22 cellular contexts compared by ENCODE assay signal in the genomic region with DNA sequence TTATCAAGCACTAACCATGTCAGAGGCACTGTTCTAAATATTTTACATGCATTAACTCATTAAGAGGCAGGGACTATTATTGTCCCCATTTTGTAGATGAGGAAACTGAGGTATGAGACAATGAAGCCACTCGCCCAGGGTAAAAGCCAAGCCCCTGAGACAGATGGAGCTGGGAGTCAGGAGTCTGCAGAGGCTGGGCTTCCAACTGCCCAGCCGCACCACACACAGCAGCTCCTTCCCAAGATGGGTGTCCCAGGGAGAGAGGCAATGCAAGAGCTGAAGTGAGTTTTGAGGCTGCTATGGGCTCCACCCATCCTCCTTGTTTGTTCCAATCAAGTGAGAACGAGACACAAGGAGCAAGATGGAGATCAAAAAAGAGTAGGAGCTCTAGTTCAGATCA.
A peak's percentile ranks its signal among the peaks of the same experiment; 100 is the strongest.
DNase-seq lines count a peak whose midpoint lies in the region; ATAC-seq, FAIRE-seq and TF ChIP-seq lines count a peak whose summit lies in the region.
"Had no signal": no experiment of that assay in that cellular context is flagged by ENCODE, and none has a peak within 500 bp of the region (broad histone marks: within the 10 kb centered on the region; RNA-seq: fewer than 3 reads in every experiment).

No MANE protein-coding gene starts in this region.

- H3K36me3 ChIP-seq in astrocyte (ENCODE audit: insufficient read depth, low read length) = no peaks in the 10 kb centered on the region
- H3K36me3 ChIP-seq in fibroblast of lung (ENCODE audit: control insufficient read depth, insufficient read depth, low read length) = no peaks in the 10 kb centered on the region
- H3K36me3 ChIP-seq in skeletal muscle satellite cell (ENCODE audit: insufficient read depth, low read length) = no peaks in the 10 kb centered on the region
- H3K36me3 ChIP-seq: lower lobe of right lung, right atrium auricular region had no signal

- H3K4me3 ChIP-seq in astrocyte (ENCODE audit: insufficient read depth, low read depth, low read length) (no peak overlapping the region), fibroblast of lung (replicated peaks in 1 of 4; ENCODE audit: control extremely low read depth in 1 of 4, insufficient read depth in 1 of 4, low read depth in 3 of 4, low read length in 4 of 4) (no peak overlapping the region), skeletal muscle satellite cell (ENCODE audit: low read length) (no peak overlapping the region)
- H3K4me3 ChIP-seq: lower lobe of right lung, right atrium auricular region had no signal

- POLR2A ChIA-PET in GM10248 (lab: Yijun Ruan, JAX) = no interaction called here

- no peaks in the 10 kb centered on the region for H3K9me3 Mint-ChIP-seq in astrocyte (ENCODE audit: unreplicated experiment)
- no peaks in the 10 kb centered on the region for H3K9me3 Mint-ChIP-seq in stimulated activated effector memory CD8-positive, alpha-beta T cell treated with anti-CD3 and anti-CD28 coated beads, Interleukin-12 subunit alpha, Interleukin-12 subunit beta, amount 100 ng/mL, for 72 hours
- H3K9me3 Mint-ChIP-seq: activated CD4-positive, alpha-beta T cell treated with anti-CD3 and anti-CD28 coated beads, Interleukin-2, amount 10 ng/mL, durations not matched to agents 7 days and 5 days; CD4-positive, alpha-beta T cell; H9; T-cell had no signal

- no peak overlapping the region for H2AFZ ChIP-seq in astrocyte (ENCODE audit: low read depth, low read length)
- no peak overlapping the region for H2AFZ ChIP-seq in fibroblast of lung (ENCODE audit: low read length)

- H3K4me1 Mint-ChIP-seq in astrocyte (ENCODE audit: low read depth, unreplicated experiment) = peaks cover 42% of the 10 kb centered on the region
- H3K4me1 Mint-ChIP-seq in stimulated activated effector memory CD8-positive, alpha-beta T cell treated with anti-CD3 and anti-CD28 coated beads, Interleukin-12 subunit alpha, Interleukin-12 subunit beta, amount 100 ng/mL, for 72 hours = no peaks in the 10 kb centered on the region
- H3K4me1 Mint-ChIP-seq: activated CD4-positive, alpha-beta T cell treated with anti-CD3 and anti-CD28 coated beads, Interleukin-2, amount 10 ng/mL, durations not matched to agents 7 days and 5 days; T-cell had no signal

- H3K4me1 ChIP-seq in astrocyte (ENCODE audit: insufficient read depth, low read length) (peaks cover 36% of the 10 kb centered on the region), fibroblast of lung (ENCODE audit: control insufficient read depth, extremely low read depth, insufficient read depth, low read length) (peaks cover 34% of the 10 kb centered on the region), skeletal muscle satellite cell (ENCODE audit: control insufficient read depth, insufficient read depth, low read length) (peaks cover 60% of the 10 kb centered on the region)

- no peaks in the 10 kb centered on the region for H3K79me2 ChIP-seq in astrocyte (ENCODE audit: insufficient read depth, low read length)
- peaks cover 1% of the 10 kb centered on the region for H3K79me2 ChIP-seq in fibroblast of lung (ENCODE audit: control insufficient read depth, insufficient read depth, low read length)

- TF ChIP-seq CTCF in GM10248 (IDR thresholded peaks at IDR 0.05; ENCODE audit: control extremely low read depth, extremely low read depth, low read depth, missing control alignments) = peak; percentile 2
- no peak for TF ChIP-seq CTCF in astrocyte (IDR thresholded peaks at IDR 0.05; ENCODE audit: insufficient read depth, low read depth, low read length)
- TF ChIP-seq CTCF in fibroblast of lung (conservative IDR thresholded peaks at IDR 0.05 in 1 of 2, IDR thresholded peaks at IDR 0.05 in 1 of 2; ENCODE audit: low read depth in 1 of 2, low read length in 2 of 2) = no peak

- no peaks in the 10 kb centered on the region for H3K36me3 Mint-ChIP-seq in astrocyte (ENCODE audit: low read depth, unreplicated experiment)
- H3K36me3 Mint-ChIP-seq in stimulated activated effector memory CD8-positive, alpha-beta T cell treated with anti-CD3 and anti-CD28 coated beads, Interleukin-12 subunit alpha, Interleukin-12 subunit beta, amount 100 ng/mL, for 72 hours = no peaks in the 10 kb centered on the region
- H3K36me3 Mint-ChIP-seq: T-cell had no signal

- DNase-seq in GM10248 (ENCODE audit: extremely low spot score) (no peak), astrocyte (ENCODE audit: low read depth) (no peak), fibroblast of lung (ENCODE audit: low read depth in 2 of 2) (no peak), hepatic stellate cell (ENCODE audit: low spot score) (no peak), COR-L47 (lab: John Stamatoyannopoulos, UW) (no peak), NCI-H2081 treated with DMSO at 0.1 percent for 48 hours (lab: John Stamatoyannopoulos, UW) (no peak)
- DNase-seq in stimulated activated effector memory CD8-positive, alpha-beta T cell treated with anti-CD3 and anti-CD28 coated beads, Interleukin-12 subunit alpha, Interleukin-12 subunit beta, amount 100 ng/mL, for 72 hours (ENCODE audit: low spot score in 2 of 2) = no peak
- DNase-seq: activated CD4-positive, alpha-beta T cell treated with anti-CD3 and anti-CD28 coated beads, Interleukin-2, amount 10 ng/mL, durations not matched to agents 7 days and 5 days; activated effector memory CD4-positive, alpha-beta T cell treated with Interleukin-2 at 50 U/mL for 16 hours; CD4-positive, alpha-beta T cell; central memory CD4-positive, alpha-beta T cell; effector memory CD4-positive, alpha-beta T cell; H9; hippocampal formation; NCI-H1694 treated with DMSO at 0.1 percent for 48 hours; Right ventricle myocardium superior; stimulated activated naive CD4-positive, alpha-beta T cell; T-cell had no signal

- H3K27ac ChIP-seq in astrocyte (ENCODE audit: low read depth, low read length) (peak overlapping the region; percentile 68), fibroblast of lung (ENCODE audit: insufficient read depth, low read length) (peak overlapping the region; percentile 61)
- H3K27ac ChIP-seq: lower lobe of right lung had no signal

- H4K20me1 ChIP-seq in astrocyte (ENCODE audit: insufficient read depth, low read length) (no peaks in the 10 kb centered on the region), fibroblast of lung (ENCODE audit: control insufficient read depth, extremely low read depth, insufficient read depth, low read length) (no peaks in the 10 kb centered on the region)

- H3K27me3 Mint-ChIP-seq in astrocyte (ENCODE audit: low read depth, unreplicated experiment) = no peaks in the 10 kb centered on the region
- H3K27me3 Mint-ChIP-seq: CD4-positive, alpha-beta T cell had no signal

- peak; percentile 17 for FAIRE-seq in astrocyte (lab: Jason Lieb, UNC)
- FAIRE-seq: islet of Langerhans had no signal

- no peak overlapping the region for H3K9ac ChIP-seq in astrocyte (ENCODE audit: low read length)
- no peak overlapping the region for H3K9ac ChIP-seq in fibroblast of lung (ENCODE audit: insufficient read depth, low read length)
- peak overlapping the region; percentile 50 for H3K9ac ChIP-seq in skeletal muscle satellite cell (ENCODE audit: low read depth, low read length)

- CTCF ChIA-PET in GM10248 (lab: Yijun Ruan, JAX) = interaction anchor here (1.1 to 4.5 kb wide), 15 partner anchors 10 to 324 kb away, joined by 3 to 22 read pairs (median 7); no protein-coding TSS in a partner anchor

- ATAC-seq in stimulated activated effector memory CD8-positive, alpha-beta T cell treated with anti-CD3 and anti-CD28 coated beads, Interleukin-12 subunit alpha, Interleukin-12 subunit beta, amount 100 ng/mL, for 72 hours = no peak
- ATAC-seq: T-cell had no signal

- H3K4me2 ChIP-seq in astrocyte (ENCODE audit: low read length) (peak overlapping the region; percentile 69), fibroblast of lung (ENCODE audit: extremely low read depth, insufficient read depth, low read length) (no peak overlapping the region), skeletal muscle satellite cell (ENCODE audit: low read length) (no peak overlapping the region)

- no peak overlapping the region for H3K27ac Mint-ChIP-seq in astrocyte (ENCODE audit: unreplicated experiment)
- H3K27ac Mint-ChIP-seq in stimulated activated effector memory CD8-positive, alpha-beta T cell treated with anti-CD3 and anti-CD28 coated beads, Interleukin-12 subunit alpha, Interleukin-12 subunit beta, amount 100 ng/mL, for 72 hours = no peak overlapping the region
- H3K27ac Mint-ChIP-seq: activated CD4-positive, alpha-beta T cell treated with anti-CD3 and anti-CD28 coated beads, Interleukin-2, amount 10 ng/mL, durations not matched to agents 7 days and 5 days; CD4-positive, alpha-beta T cell; T-cell had no signal

- peak overlapping the region; percentile 45 for H3K4me3 Mint-ChIP-seq in astrocyte (ENCODE audit: unreplicated experiment)
- no peak overlapping the region for H3K4me3 Mint-ChIP-seq in stimulated activated effector memory CD8-positive, alpha-beta T cell treated with anti-CD3 and anti-CD28 coated beads, Interleukin-12 subunit alpha, Interleukin-12 subunit beta, amount 100 ng/mL, for 72 hours
- H3K4me3 Mint-ChIP-seq: activated CD4-positive, alpha-beta T cell treated with anti-CD3 and anti-CD28 coated beads, Interleukin-2, amount 10 ng/mL, durations not matched to agents 7 days and 5 days; CD4-positive, alpha-beta T cell; H9; T-cell had no signal

- H3K9me3 ChIP-seq in astrocyte (ENCODE audit: insufficient read depth, low read depth, low read length) (no peaks in the 10 kb centered on the region), fibroblast of lung (ENCODE audit: control insufficient read depth, insufficient read depth, low read depth, low read length) (no peaks in the 10 kb centered on the region), skeletal muscle satellite cell (replicated peaks; ENCODE audit: low read length) (no peaks in the 10 kb centered on the region)
- H3K9me3 ChIP-seq: lower lobe of right lung, right atrium auricular region had no signal

- no peaks in the 10 kb centered on the region for H3K27me3 ChIP-seq in astrocyte (ENCODE audit: insufficient read depth, low read length)
- H3K27me3 ChIP-seq in fibroblast of lung (ENCODE audit: control insufficient read depth, insufficient read depth, low read length) = no peaks in the 10 kb centered on the region
- H3K27me3 ChIP-seq in skeletal muscle satellite cell (ENCODE audit: control insufficient read depth, insufficient read depth, low read length) = no peaks in the 10 kb centered on the region
- H3K27me3 ChIP-seq: right atrium auricular region had no signal
